ENCODE assay signal across 8 cellular contexts in genomic region chr17:69325518-69326301, GRCh38. TPM values are rescaled to one million over a fixed set of nuclear protein-coding genes. Genes with fewer than 3 reads are reported as not detected.
A peak's percentile ranks its signal among the peaks of the same experiment; 100 is the strongest.
DNase-seq lines count a peak whose midpoint lies in the region; ATAC-seq and TF ChIP-seq lines count a peak whose summit lies in the region.

No MANE protein-coding gene starts in this region.

- H3K9me3 ChIP-seq in BLaER1 = no peaks in the 10 kb centered on the region

- H3K9me3 Mint-ChIP-seq in naive B cell = no peaks in the 10 kb centered on the region

- peaks cover 0 to 8% (median 5%) of the 10 kb centered on the region in 3 donors for H3K27me3 Mint-ChIP-seq in naive B cell

- peak overlapping the region; percentile 94 to 99 (median 97) for H3K4me3 Mint-ChIP-seq in naive B cell

- no peaks in the 10 kb centered on the region for H3K36me3 ChIP-seq in BLaER1

- no peak for ATAC-seq in naive B cell (ENCODE audit: low read depth in 2 of 2)

- no peak for TF ChIP-seq RAD21 in Ishikawa (IDR thresholded peaks at IDR 0.05; ENCODE audit: low read depth)

- peak; percentile 24 for DNase-seq in cerebellum (ENCODE audit: low spot score)
- no peak for DNase-seq in naive B cell
- DNase-seq in OCI-M2 (lab: John Stamatoyannopoulos, UW; ENCODE audit: unreplicated experiment) = no peak
- no peak for DNase-seq in substantia nigra (lab: John Stamatoyannopoulos, UW)
- DNase-seq in middle frontal gyrus (ENCODE audit: extremely low spot score, low spot score) = no peak
- no peak for DNase-seq in germinal center (ENCODE audit: low spot score)

- no peaks in the 10 kb centered on the region for H4K20me1 ChIP-seq in BLaER1

- no peak overlapping the region for H3K27ac ChIP-seq in BLaER1
- H3K27ac ChIP-seq in substantia nigra (ENCODE audit: low read depth, low read length, poor library complexity, severe bottlenecking) = no peak overlapping the region

- peak overlapping the region; percentile 94 for H3K4me3 ChIP-seq in BLaER1

- no peak for TF ChIP-seq EP300 in Ishikawa (IDR thresholded peaks at IDR 0.05; ENCODE audit: borderline replicate concordance)

- H3K36me3 Mint-ChIP-seq in naive B cell = no peaks in the 10 kb centered on the region

- H3K4me1 Mint-ChIP-seq in naive B cell = peaks cover 16 to 26% (median 25%) of the 10 kb centered on the region in 3 donors

- peaks cover 13% of the 10 kb centered on the region for H3K27me3 ChIP-seq in BLaER1

- H3K9ac ChIP-seq in BLaER1 = peak overlapping the region; percentile 83

- H3K27ac Mint-ChIP-seq in naive B cell = peak overlapping the region in 4 of 6 donors; percentile 75 to 99 (median 95)

- H3K4me2 ChIP-seq in BLaER1 = peak overlapping the region; percentile 97

- H3K4me1 ChIP-seq in BLaER1 = peaks cover 18% of the 10 kb centered on the region

TF ChIP-seq in Ishikawa, 13 proteins besides CTCF, POLR2A, EP300 and RAD21:
- TF ChIP-seq, protein P1, sequence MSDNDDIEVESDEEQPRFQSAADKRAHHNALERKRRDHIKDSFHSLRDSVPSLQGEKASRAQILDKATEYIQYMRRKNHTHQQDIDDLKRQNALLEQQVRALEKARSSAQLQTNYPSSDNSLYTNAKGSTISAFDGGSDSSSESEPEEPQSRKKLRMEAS (IDR thresholded peaks at IDR 0.05) = 0 out of 2 replicates have a peak, but pooled peaks have one; percentile 32
- no peak for TF ChIP-seq CREB1 (IDR thresholded peaks at IDR 0.05; ENCODE audit: low read depth)
- TF ChIP-seq ZBTB7A (IDR thresholded peaks at IDR 0.05; ENCODE audit: low read depth) = no peak
- no peak for TF ChIP-seq YY1 (IDR thresholded peaks at IDR 0.05; ENCODE audit: low read depth)
- no peak for TF ChIP-seq TCF12 (IDR thresholded peaks at IDR 0.05; ENCODE audit: low read depth)
TF ChIP-seq in Ishikawa: peak in this region for 1.

RNA-seq across cellular contexts. Expression of gene ABCA5, which starts 1.2 kb away (rescaled TPM):
- 99.2 TPM for total RNA-seq in cerebellum
- polyA plus RNA-seq in naive B cell (ENCODE audit: low read depth in 6 of 6) = 1 to 10 TPM; 2.7 to 6.9 (median 4.6) TPM
